35 cellular contexts compared by ENCODE assay signal in genomic region chr20:29314294-29314693, GRCh38.
DNase-seq lines count a peak whose midpoint lies in the region; ATAC-seq and TF ChIP-seq lines count a peak whose summit lies in the region.
"Had no signal": no experiment of that assay in that cellular context is flagged by ENCODE, and none has a peak within 500 bp of the region (broad histone marks: within the 10 kb centered on the region; RNA-seq: fewer than 3 reads in every experiment).

No MANE protein-coding gene starts in this region.

- CTCF ChIA-PET in GM10248 (lab: Yijun Ruan, JAX) (no interaction called here), PC-9 (lab: Charles Lee) (no interaction called here)

- 84% methylated on average over 6 of the region's 6 CpGs for WGBS in esophagus muscularis mucosa
- 81 to 88% (median 87%) methylated on average over 6 of the region's 6 CpGs for WGBS in ovary, 3 donors

- H3K36me3 Mint-ChIP-seq in stimulated activated naive CD8-positive, alpha-beta T cell treated with anti-CD3 and anti-CD28 coated beads, Interleukin-15, Interleukin-2, amounts not matched to agents 100 ng/mL and 50 ng/mL, for 24 hours (ENCODE audit: low read depth) = peaks cover 4% of the 10 kb centered on the region
- H3K36me3 Mint-ChIP-seq: CD14-positive monocyte; CD4-positive, alpha-beta memory T cell; CD4-positive, CD25-positive, alpha-beta regulatory T cell; CD8-positive, alpha-beta memory T cell; CD8-positive, alpha-beta T cell had no signal

- POLR2A ChIA-PET in GM10248 (lab: Yijun Ruan, JAX) (no interaction called here), PC-9 (lab: Charles Lee; ENCODE audit: unreplicated experiment) (no interaction called here)

- no peak for DNase-seq in stimulated activated naive CD8-positive, alpha-beta T cell treated with anti-CD3 and anti-CD28 coated beads, Interleukin-15, amount 100 ng/mL, for 72 hours
- DNase-seq in GM10248 (ENCODE audit: extremely low spot score) (peak; percentile 3), esophagus muscularis mucosa (ENCODE audit: extremely low spot score) (peak; percentile 89), osteoblast (ENCODE audit: insufficient read length, low spot score, missing footprints) (peak; percentile 55), ovary (no peak), PC-9 (no peak)
- DNase-seq: 8988T; ACHN; AML-193; BE2C; C1 segment of cervical spinal cord; Caco-2; Calu3; CD4-positive, alpha-beta memory T cell; CD4-positive, alpha-beta T cell; CD4-positive, CD25-positive, alpha-beta regulatory T cell; CD8-positive, alpha-beta memory T cell; COR-L47; DMS 273 treated with DMSO at 0.1 percent for 48 hours; DMS153; DMS53; DMS79; DMS79 treated with DMSO at 0.1 percent for 48 hours; DND-41; EL had no signal

- H3K36me3 ChIP-seq in esophagus muscularis mucosa (no peaks in the 10 kb centered on the region), osteoblast (ENCODE audit: insufficient read depth, low read length) (no peaks in the 10 kb centered on the region), ovary (no peaks in the 10 kb centered on the region), PC-9 (ENCODE audit: low read depth) (no peaks in the 10 kb centered on the region)
- H3K36me3 ChIP-seq: BE2C; BLaER1; BLaER1 treated with 17β-estradiol and CSF1 and Interleukin-3, amounts not matched to agents 10 nM and 100 nM had no signal

- peaks cover 21% of the 10 kb centered on the region for H3K9me3 Mint-ChIP-seq in stimulated activated naive CD8-positive, alpha-beta T cell treated with anti-CD3 and anti-CD28 coated beads, Interleukin-15, Interleukin-2, amounts not matched to agents 100 ng/mL and 50 ng/mL, for 24 hours
- H3K9me3 Mint-ChIP-seq in stimulated activated naive CD8-positive, alpha-beta T cell treated with anti-CD3 and anti-CD28 coated beads, Interleukin-15, amount 100 ng/mL, for 72 hours = peaks cover 12 to 59% of the 10 kb centered on the region in 2 donors

- H3K9me2 ChIP-seq in PC-9 (ENCODE audit: insufficient read depth) = no peaks in the 10 kb centered on the region

- H3K79me2 ChIP-seq in osteoblast (ENCODE audit: insufficient read depth, low read length) = no peaks in the 10 kb centered on the region
- no peaks in the 10 kb centered on the region for H3K79me2 ChIP-seq in PC-9 (ENCODE audit: low read depth)

- peaks cover 0 to 22% (median 0%) of the 10 kb centered on the region in 4 donors for H3K27me3 ChIP-seq in esophagus muscularis mucosa
- H3K27me3 ChIP-seq in osteoblast (ENCODE audit: insufficient read depth, low read length) = no peaks in the 10 kb centered on the region
- H3K27me3 ChIP-seq in ovary = no peaks in the 10 kb centered on the region
- no peaks in the 10 kb centered on the region; the same call in 1 of the 2 replicates for H3K27me3 ChIP-seq in PC-9 (ENCODE audit: insufficient read depth, low read depth)
- H3K27me3 ChIP-seq: BE2C; BLaER1; BLaER1 treated with 17β-estradiol and CSF1 and Interleukin-3, amounts not matched to agents 10 nM and 100 nM had no signal

- intact Hi-C loops in esophagus muscularis mucosa (cut with DNase I) (no loop called here), ovary (cut with DNase I) (no loop called here), PC-9 (cut with micrococcal nuclease; ENCODE audit: unreplicated experiment) (no loop called here)

- no peak overlapping the region for H3K4me3 ChIP-seq in esophagus muscularis mucosa
- no peak overlapping the region for H3K4me3 ChIP-seq in osteoblast (ENCODE audit: insufficient read depth, low read length)
- H3K4me3 ChIP-seq in ovary = no peak overlapping the region
- H3K4me3 ChIP-seq in PC-9 = no peak overlapping the region
- H3K4me3 ChIP-seq: A549; BLaER1; BLaER1 treated with 17β-estradiol and CSF1 and Interleukin-3, amounts not matched to agents 10 nM and 100 nM had no signal

- no TSS peak for BruUV-seq in PC-9 (replicated peaks; lab: Mats Ljungman, UMichigan)

- H3K27me3 Mint-ChIP-seq in stimulated activated naive CD8-positive, alpha-beta T cell treated with anti-CD3 and anti-CD28 coated beads, Interleukin-15, Interleukin-2, amounts not matched to agents 100 ng/mL and 50 ng/mL, for 24 hours = no peaks in the 10 kb centered on the region
- H3K27me3 Mint-ChIP-seq in stimulated activated naive CD8-positive, alpha-beta T cell treated with anti-CD3 and anti-CD28 coated beads, Interleukin-15, amount 100 ng/mL, for 72 hours = no peaks in the 10 kb centered on the region
- H3K27me3 Mint-ChIP-seq: B cell; CD4-positive, alpha-beta memory T cell; CD4-positive, alpha-beta T cell; CD4-positive, CD25-positive, alpha-beta regulatory T cell had no signal

- H3K9me3 ChIP-seq in esophagus muscularis mucosa = peaks cover 0 to 5% (median 2%) of the 10 kb centered on the region in 4 donors
- H3K9me3 ChIP-seq in osteoblast (ENCODE audit: low read depth, low read length) = no peaks in the 10 kb centered on the region
- peaks cover 0 to 12% of the 10 kb centered on the region in 2 donors for H3K9me3 ChIP-seq in ovary
- no peaks in the 10 kb centered on the region for H3K9me3 ChIP-seq in PC-9 (ENCODE audit: insufficient read depth, low read depth)
- H3K9me3 ChIP-seq: A549, BE2C had no signal

- H4K20me1 ChIP-seq in osteoblast (ENCODE audit: insufficient read depth, low read length) = no peaks in the 10 kb centered on the region
- no peaks in the 10 kb centered on the region for H4K20me1 ChIP-seq in PC-9 (ENCODE audit: insufficient read depth)
- H4K20me1 ChIP-seq: BLaER1; BLaER1 treated with 17β-estradiol and CSF1 and Interleukin-3, amounts not matched to agents 10 nM and 100 nM had no signal

- H3K4me2 ChIP-seq in osteoblast (ENCODE audit: insufficient read depth, low read length) = no peak overlapping the region
- no peak overlapping the region for H3K4me2 ChIP-seq in PC-9
- H3K4me2 ChIP-seq: A549; BLaER1; BLaER1 treated with 17β-estradiol and CSF1 and Interleukin-3, amounts not matched to agents 10 nM and 100 nM had no signal

- H3K4me3 Mint-ChIP-seq in stimulated activated naive CD8-positive, alpha-beta T cell treated with anti-CD3 and anti-CD28 coated beads, Interleukin-15, Interleukin-2, amounts not matched to agents 100 ng/mL and 50 ng/mL, for 24 hours = no peak overlapping the region
- H3K4me3 Mint-ChIP-seq in stimulated activated naive CD8-positive, alpha-beta T cell treated with anti-CD3 and anti-CD28 coated beads, Interleukin-15, amount 100 ng/mL, for 72 hours = no peak overlapping the region
- H3K4me3 Mint-ChIP-seq: B cell; CD14-positive monocyte; CD4-positive, alpha-beta T cell; CD4-positive, CD25-positive, alpha-beta regulatory T cell; CD8-positive, alpha-beta memory T cell; CD8-positive, alpha-beta T cell had no signal

- H3K4me1 ChIP-seq in esophagus muscularis mucosa (no peaks in the 10 kb centered on the region), osteoblast (ENCODE audit: insufficient read depth, low read length) (no peaks in the 10 kb centered on the region), ovary (ENCODE audit: insufficient read depth) (no peaks in the 10 kb centered on the region), PC-9 (replicated peaks; ENCODE audit: insufficient read depth) (no peaks in the 10 kb centered on the region)
- H3K4me1 ChIP-seq: A549; BE2C; BLaER1; BLaER1 treated with 17β-estradiol and CSF1 and Interleukin-3, amounts not matched to agents 10 nM and 100 nM; Caco-2 had no signal

- no peak for ATAC-seq in stimulated activated naive CD8-positive, alpha-beta T cell treated with anti-CD3 and anti-CD28 coated beads, Interleukin-15, amount 100 ng/mL, for 72 hours
- no peak for ATAC-seq in HG02973 (IDR thresholded peaks at IDR 0.05; ENCODE audit: unreplicated experiment)
- ATAC-seq: A549; CD8-positive, alpha-beta T cell had no signal

- no peak overlapping the region for H3K27ac ChIP-seq in esophagus muscularis mucosa (replicated peaks in 1 of 4)
- H3K27ac ChIP-seq in osteoblast (ENCODE audit: low read depth, low read length) = no peak overlapping the region
- H3K27ac ChIP-seq in ovary = no peak overlapping the region
- no peak overlapping the region for H3K27ac ChIP-seq in PC-9
- H3K27ac ChIP-seq: 22Rv1; A549; BLaER1; BLaER1 treated with 17β-estradiol and CSF1 and Interleukin-3, amounts not matched to agents 10 nM and 100 nM; C4-2B had no signal

- TF ChIP-seq POLR2A in esophagus muscularis mucosa (IDR thresholded peaks at IDR 0.05; ENCODE audit: low read depth) = no peak
- TF ChIP-seq POLR2A in ovary (IDR thresholded peaks at IDR 0.05) = no peak

- TF ChIP-seq CTCF in GM10248 (IDR thresholded peaks at IDR 0.05; ENCODE audit: control extremely low read depth, extremely low read depth, low read depth, missing control alignments) = no peak
- no peak for TF ChIP-seq CTCF in esophagus muscularis mucosa (IDR thresholded peaks at IDR 0.05)
- TF ChIP-seq CTCF in osteoblast (IDR thresholded peaks at IDR 0.05; ENCODE audit: extremely low read depth, low read depth, low read length) = no peak
- TF ChIP-seq CTCF in ovary (IDR thresholded peaks at IDR 0.05) = no peak
- no peak for TF ChIP-seq CTCF in PC-9 (conservative IDR thresholded peaks at IDR 0.05)

- H2AFZ ChIP-seq in osteoblast (ENCODE audit: low read length) = no peak overlapping the region
- no peak overlapping the region for H2AFZ ChIP-seq in PC-9

- peak overlapping the region; percentile 0 for H3K27ac Mint-ChIP-seq in stimulated activated naive CD8-positive, alpha-beta T cell treated with anti-CD3 and anti-CD28 coated beads, Interleukin-15, Interleukin-2, amounts not matched to agents 100 ng/mL and 50 ng/mL, for 24 hours
- H3K27ac Mint-ChIP-seq in stimulated activated naive CD8-positive, alpha-beta T cell treated with anti-CD3 and anti-CD28 coated beads, Interleukin-15, amount 100 ng/mL, for 72 hours = peak overlapping the region in 1 of 2 donors; percentile 29
- H3K27ac Mint-ChIP-seq: B cell; CD14-positive monocyte; CD4-positive, alpha-beta memory T cell; CD4-positive, alpha-beta T cell; CD4-positive, CD25-positive, alpha-beta regulatory T cell; CD8-positive, alpha-beta memory T cell; CD8-positive, alpha-beta T cell had no signal

- no peaks in the 10 kb centered on the region for H3F3A ChIP-seq in PC-9 (ENCODE audit: insufficient read depth, low read depth)

- peaks cover 2% of the 10 kb centered on the region for H3K4me1 Mint-ChIP-seq in stimulated activated naive CD8-positive, alpha-beta T cell treated with anti-CD3 and anti-CD28 coated beads, Interleukin-15, Interleukin-2, amounts not matched to agents 100 ng/mL and 50 ng/mL, for 24 hours (ENCODE audit: low read depth)
- H3K4me1 Mint-ChIP-seq in stimulated activated naive CD8-positive, alpha-beta T cell treated with anti-CD3 and anti-CD28 coated beads, Interleukin-15, amount 100 ng/mL, for 72 hours = no peaks in the 10 kb centered on the region
- H3K4me1 Mint-ChIP-seq: B cell; CD14-positive monocyte; CD4-positive, alpha-beta memory T cell; CD4-positive, CD25-positive, alpha-beta regulatory T cell; CD8-positive, alpha-beta memory T cell had no signal

- TF ChIP-seq EP300 in esophagus muscularis mucosa (IDR thresholded peaks at IDR 0.05) = no peak
- TF ChIP-seq EP300 in ovary (IDR thresholded peaks at IDR 0.05) = no peak

Comparison
In these comparisons a context has a peak if more than half of its experiments do, and no peak if none do; other contexts are left out.
1. DNase-seq: peak in GM10248 (single experiment), esophagus muscularis mucosa (single experiment) and osteoblast (single experiment); none in stimulated activated naive CD8-positive, alpha-beta T cell treated with anti-CD3 and anti-CD28 coated beads, Interleukin-15, amount 100 ng/mL, for 72 hours (0 of 2), ovary (0 of 5) and PC-9 (0 of 2).